Comparison of ENCODE assay signal across 5 cellular contexts in genomic region chr16:28691722-28692121, GRCh38. TPM values are rescaled to one million over a fixed set of nuclear protein-coding genes. Genes with fewer than 3 reads are reported as not detected.
"Had no signal": no experiment of that assay in that cellular context is flagged by ENCODE, and none has a peak within 500 bp of the region (broad histone marks: within the 10 kb centered on the region; RNA-seq: fewer than 3 reads in every experiment).

No MANE protein-coding gene starts in this region.

RNA-seq across cellular contexts. Expression of gene NPIPB8, which starts 53.9 kb away (rescaled TPM):
- total RNA-seq: H1, H9, IMR-90 had no signal
- polyA plus RNA-seq: GM23338, IMR-90 had no signal

RNA-seq across cellular contexts. Expression of gene NPIPB9, which starts 59.9 kb away (rescaled TPM):
- total RNA-seq: HT-29, IMR-90 had no signal
